Comparison of ENCODE assay signal across 8 cellular contexts in the genomic region with DNA sequence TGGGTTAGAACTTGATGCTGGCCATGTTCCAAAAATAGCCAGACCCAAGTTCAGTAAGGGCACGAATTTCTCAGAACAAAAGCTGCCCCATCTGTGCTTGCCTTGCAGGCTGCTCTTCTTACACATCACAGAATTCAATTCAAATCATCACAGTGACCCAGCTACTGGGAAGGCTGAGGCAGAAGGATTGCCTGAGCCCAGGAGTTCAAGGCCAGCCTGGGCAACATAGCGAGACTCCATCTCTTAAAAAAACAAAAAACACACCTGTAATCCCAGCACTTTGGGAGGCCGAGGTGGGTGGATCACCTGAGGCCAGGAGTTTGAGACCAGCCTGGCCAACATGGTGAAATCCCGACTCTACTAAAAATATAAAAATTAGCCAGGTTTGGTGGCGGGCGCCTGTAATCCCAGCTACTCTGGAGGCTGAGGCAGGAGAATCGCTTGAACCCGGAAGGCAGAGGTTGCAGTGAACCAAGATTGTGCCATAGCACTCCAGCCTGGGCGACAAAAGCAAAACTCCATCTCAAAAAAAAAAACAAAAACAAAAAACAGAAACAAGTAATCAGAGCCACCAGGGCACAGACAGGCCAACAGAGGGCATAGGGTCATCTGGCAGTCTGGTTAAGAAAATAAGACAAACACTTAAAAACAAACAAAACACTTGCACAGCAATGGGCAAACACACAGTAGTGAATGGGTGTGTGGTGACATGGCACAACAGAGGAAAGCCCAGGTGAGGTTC. TPM values are rescaled to one million over a fixed set of nuclear protein-coding genes. Genes with fewer than 3 reads are reported as not detected.
DNase-seq lines count a peak whose midpoint lies in the region; ATAC-seq and TF ChIP-seq lines count a peak whose summit lies in the region.
"Not testable (repeated sequence)": the region's sequence is repeated elsewhere in the genome, so short reads cannot be mapped to it uniquely, and the experiment has no call there.

No MANE protein-coding gene starts in this region.

- peak overlapping the region in 1 of 2 experiments; percentile 91; a peak in 1 of 4 replicates for H3K4me3 ChIP-seq in DND-41 (ENCODE audit: low read depth in 1 of 2, low read length in 2 of 2)
- H3K4me3 ChIP-seq in mucosa of rectum (ENCODE audit: low read length in 2 of 2) = peak overlapping the region; percentile 89 to 90
- H3K4me3 ChIP-seq in gastrocnemius medialis = peak overlapping the region; percentile 76 to 95 (median 84)
- H3K4me3 ChIP-seq in vagina = peak overlapping the region; percentile 56 to 95

- TF ChIP-seq CTCF in DND-41 (IDR thresholded peaks at IDR 0.05; ENCODE audit: borderline replicate concordance, extremely low read depth, low read length, poor library complexity, severe bottlenecking); gastrocnemius medialis (IDR thresholded peaks at IDR 0.05 in 4 of 5, conservative IDR thresholded peaks at IDR 0.05 in 1 of 5); vagina (IDR thresholded peaks at IDR 0.05): not testable (repeated sequence)

- H3K79me2 ChIP-seq in DND-41 (ENCODE audit: insufficient read depth, low read length) = peaks cover 40% of the 10 kb centered on the region

- not testable (repeated sequence) for H3K27me3 ChIP-seq in DND-41 (ENCODE audit: insufficient read depth, low read length, poor library complexity); mucosa of rectum (ENCODE audit: control insufficient read depth in 2 of 2, insufficient read depth in 2 of 2, low read length in 2 of 2); gastrocnemius medialis; vagina

- H3K36me3 ChIP-seq in DND-41 (ENCODE audit: insufficient read depth, low read length) (peaks cover 45% of the 10 kb centered on the region), mucosa of rectum (ENCODE audit: control insufficient read depth in 2 of 2, insufficient read depth in 2 of 2, low read length in 2 of 2) (peaks cover 20 to 21% of the 10 kb centered on the region in 2 donors), gastrocnemius medialis (peaks cover 0 to 31% of the 10 kb centered on the region in 2 donors), vagina (peaks cover 0 to 21% of the 10 kb centered on the region in 2 donors)

- peaks cover 62% of the 10 kb centered on the region for H3K4me1 Mint-ChIP-seq in activated CD8-positive, alpha-beta memory T cell treated with anti-CD3 and anti-CD28 coated beads, Interleukin-2, amount 10 ng/mL, durations not matched to agents 7 days and 5 days

- H3K9ac ChIP-seq in DND-41 (ENCODE audit: low read depth, low read length) (peak overlapping the region; percentile 78; the same call in 1 of the 2 replicates), mucosa of rectum (ENCODE audit: low read depth in 1 of 2, low read length in 2 of 2) (peak overlapping the region; percentile 34 to 47)

- H3K27ac ChIP-seq in DND-41 (ENCODE audit: low read length) = not testable (repeated sequence)
- H3K27ac ChIP-seq in caudate nucleus (ENCODE audit: low read depth, low read length) (peak overlapping the region; percentile 96), mucosa of rectum (ENCODE audit: low read depth in 2 of 2, low read length in 2 of 2) (peak overlapping the region; percentile 96 to 98), gastrocnemius medialis (peak overlapping the region; percentile 92 to 99 (median 96)), vagina (peak overlapping the region; percentile 100)

- not testable (repeated sequence) for H3K9me3 Mint-ChIP-seq in activated CD8-positive, alpha-beta memory T cell treated with anti-CD3 and anti-CD28 coated beads, Interleukin-2, amount 10 ng/mL, durations not matched to agents 7 days and 5 days (ENCODE audit: low read depth)

- H4K20me1 ChIP-seq in DND-41 (ENCODE audit: insufficient read depth, low read length) = not testable (repeated sequence)

- peak overlapping the region; percentile 80 for H3K27ac Mint-ChIP-seq in activated CD8-positive, alpha-beta memory T cell treated with anti-CD3 and anti-CD28 coated beads, Interleukin-2, amount 10 ng/mL, durations not matched to agents 7 days and 5 days

- intact Hi-C loops in Right ventricle myocardium inferior (cut with DNase I) = loop anchor here (2.0 kb wide), 2 partner anchors 13 to 67 kb away; partner anchors contain the start of gene AGTRAP
- intact Hi-C loops in gastrocnemius medialis (cut with DNase I; ENCODE audit: low total_unique reads) = loop anchor here (5.0 kb wide), 1 partner anchor 78 kb away; no protein-coding TSS in a partner anchor
- intact Hi-C loops in vagina (cut with DNase I) = loop anchor here (5.0 kb wide), 1 partner anchor 62 kb away; no protein-coding TSS in a partner anchor

- DNase-seq in DND-41; activated CD8-positive, alpha-beta memory T cell treated with anti-CD3 and anti-CD28 coated beads, Interleukin-2, amount 10 ng/mL, durations not matched to agents 7 days and 5 days; caudate nucleus (lab: John Stamatoyannopoulos, UW); gastrocnemius medialis; vagina (ENCODE audit: extremely low spot score in 2 of 2): not testable (repeated sequence)
- peak; percentile 27 for DNase-seq in NCI-H510A treated with DMSO at 0.1 percent for 48 hours (lab: John Stamatoyannopoulos, UW)
- peak; percentile 30 for DNase-seq in Right ventricle myocardium inferior (ENCODE audit: missing footprints)

- peaks cover 50% of the 10 kb centered on the region for H3K4me1 ChIP-seq in DND-41 (ENCODE audit: insufficient read depth, low read length)
- peaks cover 38 to 45% of the 10 kb centered on the region in 2 donors for H3K4me1 ChIP-seq in mucosa of rectum (ENCODE audit: control insufficient read depth in 2 of 2, insufficient read depth in 2 of 2, low read length in 2 of 2)
- H3K4me1 ChIP-seq in gastrocnemius medialis = peaks cover 60 to 64% of the 10 kb centered on the region in 2 donors
- H3K4me1 ChIP-seq in vagina = peaks cover 71% of the 10 kb centered on the region

- H3K36me3 Mint-ChIP-seq in activated CD8-positive, alpha-beta memory T cell treated with anti-CD3 and anti-CD28 coated beads, Interleukin-2, amount 10 ng/mL, durations not matched to agents 7 days and 5 days = peaks cover 13% of the 10 kb centered on the region

- peak overlapping the region; percentile 94 for H3K4me2 ChIP-seq in DND-41 (ENCODE audit: insufficient read depth, low read length)

- H2AFZ ChIP-seq in DND-41 (ENCODE audit: low read depth, low read length) = not testable (repeated sequence)

- TF ChIP-seq POLR2A in gastrocnemius medialis (IDR thresholded peaks at IDR 0.05); vagina (IDR thresholded peaks at IDR 0.05): not testable (repeated sequence)

- H3K27me3 Mint-ChIP-seq in activated CD8-positive, alpha-beta memory T cell treated with anti-CD3 and anti-CD28 coated beads, Interleukin-2, amount 10 ng/mL, durations not matched to agents 7 days and 5 days = not testable (repeated sequence)

- ATAC-seq in DND-41 (ENCODE audit: insufficient read depth, low read depth); activated CD8-positive, alpha-beta memory T cell treated with anti-CD3 and anti-CD28 coated beads, Interleukin-2, amount 10 ng/mL, durations not matched to agents 7 days and 5 days; Right ventricle myocardium inferior; gastrocnemius medialis: not testable (repeated sequence)

- CTCF ChIA-PET in activated CD8-positive, alpha-beta memory T cell treated with anti-CD3 and anti-CD28 coated beads, Interleukin-2, amount 10 ng/mL, durations not matched to agents 7 days and 5 days (lab: Charles Lee) = interaction anchor here (1.0 to 1.9 kb wide), 7 partner anchors 19 to 161 kb away, joined by 3 to 6 read pairs (median 4); partner anchors contain the start of gene FBXO6

- in situ Hi-C loops in gastrocnemius medialis (cut with MboI; ENCODE audit: low sequenced_read_pairs in 4 of 4) = not testable (repeated sequence)

- peak overlapping the region; percentile 91 for H3K4me3 Mint-ChIP-seq in activated CD8-positive, alpha-beta memory T cell treated with anti-CD3 and anti-CD28 coated beads, Interleukin-2, amount 10 ng/mL, durations not matched to agents 7 days and 5 days

- not testable (repeated sequence) for H3K9me3 ChIP-seq in DND-41 (ENCODE audit: insufficient read depth, low read length, severe bottlenecking); mucosa of rectum (ENCODE audit: control insufficient read depth in 2 of 2, low read length in 2 of 2); gastrocnemius medialis; vagina

RNA-seq across cellular contexts. Expression of gene MTHFR, which starts 1.7 kb away (rescaled TPM):
- total RNA-seq in activated CD8-positive, alpha-beta memory T cell treated with anti-CD3 and anti-CD28 coated beads, Interleukin-2, amount 10 ng/mL, durations not matched to agents 7 days and 5 days = 10 to 100 TPM; 24.1 to 30.0 TPM
- total RNA-seq in Right ventricle myocardium inferior = 34.1 TPM
- total RNA-seq in gastrocnemius medialis = 10 to 100 TPM; 10.2 to 24.7 (median 18.1) TPM
- total RNA-seq in vagina = 47.9 TPM

RNA-seq across cellular contexts. Expression of gene CLCN6, which starts 1.9 kb away (rescaled TPM):
- total RNA-seq in activated CD8-positive, alpha-beta memory T cell treated with anti-CD3 and anti-CD28 coated beads, Interleukin-2, amount 10 ng/mL, durations not matched to agents 7 days and 5 days = 10 to 100 TPM; 20.0 to 21.1 TPM
- total RNA-seq in Right ventricle myocardium inferior = 15.7 TPM
- 10 to 100 TPM in 1 of 4 donors, 1 to 10 TPM in 3; 7.1 to 11.9 (median 9.5) TPM for total RNA-seq in gastrocnemius medialis
- total RNA-seq in vagina = 19.2 TPM

RNA-seq across cellular contexts. Expression of gene C1orf167, which starts 42.1 kb away (rescaled TPM):
- total RNA-seq in activated CD8-positive, alpha-beta memory T cell treated with anti-CD3 and anti-CD28 coated beads, Interleukin-2, amount 10 ng/mL, durations not matched to agents 7 days and 5 days = not detected
- total RNA-seq in Right ventricle myocardium inferior (5.0 TPM), gastrocnemius medialis (1 to 10 TPM in 1 of 4 donors, under 1 TPM in 1, not detected in 2; 1.00 to 1.4 TPM), vagina (not detected)

RNA-seq across cellular contexts. Expression of gene NPPA, which starts 43.5 kb away (rescaled TPM):
- not detected for total RNA-seq in activated CD8-positive, alpha-beta memory T cell treated with anti-CD3 and anti-CD28 coated beads, Interleukin-2, amount 10 ng/mL, durations not matched to agents 7 days and 5 days
- total RNA-seq in Right ventricle myocardium inferior (8.2 TPM), gastrocnemius medialis (1 to 10 TPM in 2 of 4 donors, under 1 TPM in 1, not detected in 1; 0.53 to 4.2 (median 1.9) TPM), vagina (not detected)

RNA-seq across cellular contexts. Expression of gene NPPB, which starts 54.6 kb away (rescaled TPM):
- total RNA-seq in activated CD8-positive, alpha-beta memory T cell treated with anti-CD3 and anti-CD28 coated beads, Interleukin-2, amount 10 ng/mL, durations not matched to agents 7 days and 5 days = not detected
- total RNA-seq in Right ventricle myocardium inferior = 5.1 TPM
- total RNA-seq in gastrocnemius medialis = not detected
- total RNA-seq in vagina = not detected
